22 cellular contexts compared by ENCODE assay signal in genomic region chr22:22215659-22216449, GRCh38. TPM values are rescaled to one million over a fixed set of nuclear protein-coding genes. Genes with fewer than 3 reads are reported as not detected.
DNase-seq lines count a peak whose midpoint lies in the region; ATAC-seq, FAIRE-seq and TF ChIP-seq lines count a peak whose summit lies in the region.
"Had no signal": no experiment of that assay in that cellular context is flagged by ENCODE, and none has a peak within 500 bp of the region (broad histone marks: within the 10 kb centered on the region; RNA-seq: fewer than 3 reads in every experiment).

No MANE protein-coding gene starts in this region.

- no peaks in the 10 kb centered on the region for H3K9me3 Mint-ChIP-seq in activated T-helper 17 cell treated with anti-CD3 and anti-CD28 coated beads, Interleukin-2, amount 50 U/mL, for 72 hours
- H3K9me3 Mint-ChIP-seq in activated CD4-positive, alpha-beta T cell treated with anti-CD3 and anti-CD28 coated beads, Interleukin-2, amount 10 ng/mL, durations not matched to agents 7 days and 5 days: no peaks in the 10 kb centered on the region
- H3K9me3 Mint-ChIP-seq: HFFc6 had no signal

- H3K4me3 ChIP-seq in BLaER1 treated with 17β-estradiol and CSF1 and Interleukin-3, amounts not matched to agents 10 nM and 100 nM: no peak overlapping the region
- no peak overlapping the region for H3K4me3 ChIP-seq in osteoblast (ENCODE audit: insufficient read depth, low read length)
- H3K4me3 ChIP-seq: GM23248, Peyer's patch had no signal

- H2AFZ ChIP-seq in osteoblast (ENCODE audit: low read length): no peak overlapping the region
- H2AFZ ChIP-seq: GM23248 had no signal

- no peak overlapping the region for H3K9ac ChIP-seq in BLaER1 treated with 17β-estradiol and CSF1 and Interleukin-3, amounts not matched to agents 10 nM and 100 nM
- H3K9ac ChIP-seq: GM23248, SK-N-SH had no signal

- CTCF ChIA-PET in activated CD4-positive, alpha-beta T cell treated with anti-CD3 and anti-CD28 coated beads, Interleukin-2, amount 10 ng/mL, durations not matched to agents 7 days and 5 days (lab: Charles Lee): interaction anchor here (1.0 kb wide), 1 partner anchor 20 kb away, joined by 5 read pairs; no protein-coding TSS in a partner anchor

- no peaks in the 10 kb centered on the region for H3K27me3 Mint-ChIP-seq in activated T-helper 17 cell treated with anti-CD3 and anti-CD28 coated beads, Interleukin-2, amount 50 U/mL, for 72 hours
- H3K27me3 Mint-ChIP-seq in activated CD4-positive, alpha-beta T cell treated with anti-CD3 and anti-CD28 coated beads, Interleukin-2, amount 10 ng/mL, durations not matched to agents 7 days and 5 days: no peaks in the 10 kb centered on the region

- peak; percentile 61 for ATAC-seq in activated T-helper 17 cell treated with anti-CD3 and anti-CD28 coated beads, Interleukin-2, amount 50 U/mL, for 72 hours (replicated peaks)

- H4K20me1 ChIP-seq in BLaER1 treated with 17β-estradiol and CSF1 and Interleukin-3, amounts not matched to agents 10 nM and 100 nM: no peaks in the 10 kb centered on the region
- H4K20me1 ChIP-seq in osteoblast (ENCODE audit: insufficient read depth, low read length): no peaks in the 10 kb centered on the region

- H3K36me3 Mint-ChIP-seq in activated T-helper 17 cell treated with anti-CD3 and anti-CD28 coated beads, Interleukin-2, amount 50 U/mL, for 72 hours (ENCODE audit: low read depth): no peaks in the 10 kb centered on the region
- H3K36me3 Mint-ChIP-seq in activated CD4-positive, alpha-beta T cell treated with anti-CD3 and anti-CD28 coated beads, Interleukin-2, amount 10 ng/mL, durations not matched to agents 7 days and 5 days (ENCODE audit: low read depth): no peaks in the 10 kb centered on the region

- no peak for TF ChIP-seq POLR2A in GM12892 (IDR thresholded peaks at IDR 0.05; ENCODE audit: low read depth, low read length)

- no peak overlapping the region for H3K27ac Mint-ChIP-seq in activated T-helper 17 cell treated with anti-CD3 and anti-CD28 coated beads, Interleukin-2, amount 50 U/mL, for 72 hours
- H3K27ac Mint-ChIP-seq in activated CD4-positive, alpha-beta T cell treated with anti-CD3 and anti-CD28 coated beads, Interleukin-2, amount 10 ng/mL, durations not matched to agents 7 days and 5 days: no peak overlapping the region
- H3K27ac Mint-ChIP-seq: HFFc6 had no signal

- TF ChIP-seq CTCF in osteoblast (IDR thresholded peaks at IDR 0.05; ENCODE audit: extremely low read depth, low read depth, low read length): no peak

- H3K4me3 Mint-ChIP-seq in activated T-helper 17 cell treated with anti-CD3 and anti-CD28 coated beads, Interleukin-2, amount 50 U/mL, for 72 hours: no peak overlapping the region
- no peak overlapping the region for H3K4me3 Mint-ChIP-seq in activated CD4-positive, alpha-beta T cell treated with anti-CD3 and anti-CD28 coated beads, Interleukin-2, amount 10 ng/mL, durations not matched to agents 7 days and 5 days
- H3K4me3 Mint-ChIP-seq: HFFc6 had no signal

- H3K4me2 ChIP-seq in BLaER1 treated with 17β-estradiol and CSF1 and Interleukin-3, amounts not matched to agents 10 nM and 100 nM: peak overlapping the region; percentile 11 to 69 (median 44); a peak in 19 of 22 replicates
- no peak overlapping the region for H3K4me2 ChIP-seq in osteoblast (ENCODE audit: insufficient read depth, low read length)
- H3K4me2 ChIP-seq: SK-N-SH had no signal

- peaks cover 7% of the 10 kb centered on the region for H3K4me1 Mint-ChIP-seq in activated T-helper 17 cell treated with anti-CD3 and anti-CD28 coated beads, Interleukin-2, amount 50 U/mL, for 72 hours
- peaks cover 15% of the 10 kb centered on the region for H3K4me1 Mint-ChIP-seq in activated CD4-positive, alpha-beta T cell treated with anti-CD3 and anti-CD28 coated beads, Interleukin-2, amount 10 ng/mL, durations not matched to agents 7 days and 5 days

- no peaks in the 10 kb centered on the region for H3K9me3 ChIP-seq in BLaER1 treated with 17β-estradiol and CSF1 and Interleukin-3, amounts not matched to agents 10 nM and 100 nM (replicated peaks in 1 of 11)
- H3K9me3 ChIP-seq in osteoblast (ENCODE audit: low read depth, low read length): no peaks in the 10 kb centered on the region
- H3K9me3 ChIP-seq: Peyer's patch, SK-N-SH had no signal

- peak; percentile 9 for FAIRE-seq in GM12892 (lab: Jason Lieb, UNC)
- FAIRE-seq: GM19239 had no signal

- H3K27ac ChIP-seq in BLaER1 treated with 17β-estradiol and CSF1 and Interleukin-3, amounts not matched to agents 10 nM and 100 nM: peak overlapping the region in 1 of 11 experiments; percentile 17; a peak in 1 of 22 replicates
- H3K27ac ChIP-seq in osteoblast (ENCODE audit: low read depth, low read length): no peak overlapping the region
- H3K27ac ChIP-seq: C4-2B, GM23248, HL-60, Peyer's patch had no signal

- H3K36me3 ChIP-seq in BLaER1 treated with 17β-estradiol and CSF1 and Interleukin-3, amounts not matched to agents 10 nM and 100 nM: no peaks in the 10 kb centered on the region
- no peaks in the 10 kb centered on the region for H3K36me3 ChIP-seq in osteoblast (ENCODE audit: insufficient read depth, low read length)
- H3K36me3 ChIP-seq: Peyer's patch had no signal

- no peaks in the 10 kb centered on the region for H3K79me2 ChIP-seq in osteoblast (ENCODE audit: insufficient read depth, low read length)

- DNase-seq in GM12892 (ENCODE audit: insufficient read length): no peak
- peak; percentile 18 for DNase-seq in osteoblast (ENCODE audit: insufficient read length, low spot score, missing footprints)
- no peak for DNase-seq in HPDE6-E6E7 (ENCODE audit: extremely low spot score)
- DNase-seq in NOMO-1 treated with dmso at 0.1 percent for 144 hours (lab: John Stamatoyannopoulos, UW; ENCODE audit: unreplicated experiment): no peak
- no peak for DNase-seq in activated CD4-positive, alpha-beta T cell treated with anti-CD3 and anti-CD28 coated beads, Interleukin-2, amount 10 ng/mL, durations not matched to agents 7 days and 5 days
- DNase-seq: GM23248, HFFc6, KG1, NCI-H1092 treated with DMSO at 0.1 percent for 48 hours, NCI-H1694, NCI-H345, NCI-H748 treated with DMSO at 0.1 percent for 48 hours, Peyer's patch, Right ventricle myocardium superior, SK-N-SH had no signal

- POLR2A ChIA-PET in activated CD4-positive, alpha-beta T cell treated with anti-CD3 and anti-CD28 coated beads, Interleukin-2, amount 10 ng/mL, durations not matched to agents 7 days and 5 days (lab: Charles Lee): no interaction called here

- no peaks in the 10 kb centered on the region for H3K27me3 ChIP-seq in BLaER1 treated with 17β-estradiol and CSF1 and Interleukin-3, amounts not matched to agents 10 nM and 100 nM
- peaks cover 15% of the 10 kb centered on the region for H3K27me3 ChIP-seq in osteoblast (ENCODE audit: insufficient read depth, low read length)
- H3K27me3 ChIP-seq: Peyer's patch had no signal

- peaks cover 8 to 68% (median 53%) of the 10 kb centered on the region in 10 experiments; a peak in 19 of 20 replicates for H3K4me1 ChIP-seq in BLaER1 treated with 17β-estradiol and CSF1 and Interleukin-3, amounts not matched to agents 10 nM and 100 nM
- no peaks in the 10 kb centered on the region for H3K4me1 ChIP-seq in osteoblast (ENCODE audit: insufficient read depth, low read length)

RNA-seq across cellular contexts. Expression of gene VPREB1, which starts 28.7 kb away (rescaled TPM):
- polyA plus RNA-seq in GM12892 (2012; ENCODE audit: missing spikeins): not detected
- total RNA-seq in activated T-helper 17 cell treated with anti-CD3 and anti-CD28 coated beads, Interleukin-2, amount 50 U/mL, for 72 hours: not detected
- total RNA-seq in osteoblast: not detected in 2 replicates
- not detected for total RNA-seq in activated CD4-positive, alpha-beta T cell treated with anti-CD3 and anti-CD28 coated beads, Interleukin-2, amount 10 ng/mL, durations not matched to agents 7 days and 5 days
- total RNA-seq: GM23248, HFFc6, MCF 10A, Peyer's patch, Right ventricle myocardium superior had no signal
- polyA plus RNA-seq: AG04450, GM23248, SK-N-SH had no signal
